In genomic region chr5:137733011-137733410, GRCh38 we compare ENCODE assay signal across 1 cellular context.
TF ChIP-seq lines count a peak whose summit lies in the region.

No MANE protein-coding gene starts in this region.

TF ChIP-seq in GM12878, 131 proteins besides CTCF, POLR2A, EP300 and RAD21:
- TF ChIP-seq NRF1 (conservative IDR thresholded peaks at IDR 0.05; ENCODE audit: low read depth, low read length) (no peak), ZBTB33 (IDR thresholded peaks at IDR 0.05) (no peak), ATF7 (IDR thresholded peaks at IDR 0.05; ENCODE audit: low read depth) (no peak)
